ENCODE assay signal across 8 cellular contexts in the genomic region with DNA sequence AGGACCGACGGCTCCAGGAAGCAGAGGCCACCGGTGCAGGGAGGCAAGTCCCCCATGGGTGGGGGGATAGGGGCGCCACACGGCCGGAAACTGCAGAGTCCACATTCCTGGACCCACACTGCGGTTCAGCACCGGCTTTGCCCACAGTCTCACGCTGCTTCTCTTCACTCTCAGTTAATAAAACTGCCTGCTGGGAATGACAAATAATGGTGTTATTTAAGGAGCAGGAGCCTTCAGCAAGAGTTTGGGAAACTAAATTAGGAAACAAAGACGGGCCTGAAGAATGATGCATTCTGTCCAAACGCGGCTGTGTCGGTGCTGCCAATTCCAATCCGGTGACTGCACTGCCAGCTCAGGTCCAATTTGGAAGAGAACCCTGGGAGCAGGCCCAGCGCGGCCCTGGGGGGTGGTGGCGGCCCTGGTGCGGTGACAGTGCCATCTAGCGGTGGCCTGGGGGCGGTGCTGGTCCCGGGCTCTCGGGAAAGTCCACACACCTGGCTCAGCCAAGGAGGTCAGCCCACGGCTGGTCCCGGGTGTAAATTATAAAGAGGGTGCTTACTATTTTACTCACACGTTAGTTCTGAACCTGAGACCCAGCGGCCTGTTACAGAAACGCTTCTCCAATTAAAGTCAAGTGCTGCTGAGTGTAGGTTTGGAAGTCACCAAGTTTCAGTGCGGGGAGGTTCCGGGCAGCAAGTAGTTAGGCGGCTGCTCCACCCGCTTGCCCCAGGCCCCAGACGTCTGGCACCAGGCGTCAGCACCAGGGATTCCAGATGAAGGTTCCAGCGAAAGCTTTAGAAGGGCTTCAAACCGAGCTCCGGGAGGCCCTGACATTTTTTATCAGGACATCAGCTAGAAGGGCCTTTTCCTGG.
DNase-seq lines count a peak whose midpoint lies in the region; ATAC-seq lines count a peak whose summit lies in the region.

No MANE protein-coding gene starts in this region.

- DNase-seq in DMS 273 (lab: John Stamatoyannopoulos, UW; ENCODE audit: unreplicated experiment) (peak; percentile 69), DMS 273 treated with DMSO at 0.1 percent for 48 hours (lab: John Stamatoyannopoulos, UW) (no peak), NCI-H2171 treated with DMSO at 0.1 percent for 48 hours (lab: John Stamatoyannopoulos, UW) (peak; percentile 34), epidermal melanocyte (ENCODE audit: insufficient read length, low spot score) (peak; percentile 87), middle frontal gyrus (ENCODE audit: extremely low spot score, low spot score) (peak; percentile 72)
- peak in 2 of 3 experiments; percentile 47 to 48 for DNase-seq in activated CD8-positive, alpha-beta memory T cell treated with anti-CD3 and anti-CD28 coated beads for 48 hours (ENCODE audit: low read depth in 2 of 3, low spot score in 2 of 3)
- peak; percentile 24 to 25 for DNase-seq in stimulated activated CD8-positive, alpha-beta memory T cell treated with anti-CD3 and anti-CD28 coated beads, Interleukin-15, amount 100 ng/mL, for 48 hours (ENCODE audit: low read depth in 2 of 2)

- ATAC-seq in HG02610 (IDR thresholded peaks at IDR 0.05; ENCODE audit: unreplicated experiment): peak; percentile 89
